Comparison of ENCODE assay signal across 33 cellular contexts in the genomic region with DNA sequence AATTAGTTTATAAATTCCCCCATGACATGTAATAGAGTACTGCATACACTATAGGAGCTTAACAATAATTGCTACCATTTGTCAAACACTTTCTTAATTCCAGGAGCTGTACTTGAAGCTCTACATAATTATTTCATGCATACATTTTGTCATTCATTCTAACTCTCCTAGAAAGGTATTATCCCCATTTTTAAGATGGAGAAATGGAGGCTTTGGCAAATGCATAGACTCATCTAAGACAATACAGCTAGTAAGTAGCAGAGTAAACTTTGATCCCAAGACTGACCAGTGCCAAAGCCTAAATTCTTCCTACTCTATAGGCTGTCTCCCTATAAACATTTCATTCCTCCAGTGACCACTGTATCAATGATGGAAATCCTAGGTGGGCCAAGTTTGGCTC. TPM values are rescaled to one million over a fixed set of nuclear protein-coding genes. Genes with fewer than 3 reads are reported as not detected.
"Had no signal": no experiment of that assay in that cellular context is flagged by ENCODE, and none has a peak within 500 bp of the region (broad histone marks: within the 10 kb centered on the region; RNA-seq: fewer than 3 reads in every experiment).

No MANE protein-coding gene starts in this region.

- H3K9me3 ChIP-seq: esophagus muscularis mucosa, gastrocnemius medialis had no signal

- H3K36me3 ChIP-seq: brain microvascular endothelial cell, esophagus muscularis mucosa, gastrocnemius medialis had no signal

- H3K36me3 Mint-ChIP-seq: activated CD4-positive, alpha-beta memory T cell treated with anti-CD3 and anti-CD28 coated beads for 36 hours; activated naive CD4-positive, alpha-beta T cell treated with anti-CD3 and anti-CD28 coated beads, Interleukin-2, amount 10 ng/mL, durations not matched to agents 7 days and 5 days; activated naive CD8-positive, alpha-beta T cell had no signal

- H3K4me1 ChIP-seq: gastrocnemius medialis had no signal

- H3K4me3 Mint-ChIP-seq: activated CD4-positive, alpha-beta memory T cell treated with anti-CD3 and anti-CD28 coated beads for 36 hours; activated CD4-positive, alpha-beta T cell treated with anti-CD3 and anti-CD28 coated beads for 36 hours; activated CD4-positive, alpha-beta T cell treated with anti-CD3 and anti-CD28 coated beads, Interleukin-2, amount 10 ng/mL, durations not matched to agents 24 days and 14 days; activated CD8-positive, alpha-beta T cell treated with anti-CD3 and anti-CD28 coated beads, Interleukin-2, amount 10 ng/mL, durations not matched to agents 7 days and 5 days; activated naive CD4-positive, alpha-beta T cell treated with anti-CD3 and anti-CD28 coated beads, Interleukin-2, amount 10 ng/mL, durations not matched to agents 7 days and 5 days; activated naive CD8-positive, alpha-beta T cell; activated T-cell treated with anti-CD3 and anti-CD28 coated beads, Interleukin-2, amount 50 U/mL, for 24 hours; activated T-helper 1 cell treated with anti-CD3 and anti-CD28 coated beads, Interleukin-12 subunit alpha, Interleukin-12 subunit beta, Interleukin-2, Interleukin-4 antibody, amounts not matched to agents 30 ng/mL and 10 ng/mL and 1 ng/mL, durations not matched to agents 14 hours and 24 hours and 36 hours; effector memory CD8-positive, alpha-beta T cell had no signal

- H3K27ac Mint-ChIP-seq: activated CD4-positive, alpha-beta memory T cell treated with anti-CD3 and anti-CD28 coated beads for 36 hours; activated CD4-positive, alpha-beta T cell treated with anti-CD3 and anti-CD28 coated beads for 36 hours; activated CD4-positive, alpha-beta T cell treated with anti-CD3 and anti-CD28 coated beads, Interleukin-2, amount 10 ng/mL, durations not matched to agents 24 days and 14 days; activated CD8-positive, alpha-beta T cell treated with anti-CD3 and anti-CD28 coated beads, Interleukin-2, amount 10 ng/mL, durations not matched to agents 7 days and 5 days; activated naive CD4-positive, alpha-beta T cell treated with anti-CD3 and anti-CD28 coated beads, Interleukin-2, amount 10 ng/mL, durations not matched to agents 7 days and 5 days; activated naive CD8-positive, alpha-beta T cell; activated T-cell treated with anti-CD3 and anti-CD28 coated beads, Interleukin-2, amount 50 U/mL, for 24 hours; activated T-helper 1 cell treated with anti-CD3 and anti-CD28 coated beads, Interleukin-12 subunit alpha, Interleukin-12 subunit beta, Interleukin-2, Interleukin-4 antibody, amounts not matched to agents 30 ng/mL and 10 ng/mL and 1 ng/mL, durations not matched to agents 14 hours and 24 hours and 36 hours; effector memory CD8-positive, alpha-beta T cell had no signal

- H3K9me3 Mint-ChIP-seq: activated CD4-positive, alpha-beta memory T cell treated with anti-CD3 and anti-CD28 coated beads for 36 hours; activated naive CD4-positive, alpha-beta T cell treated with anti-CD3 and anti-CD28 coated beads, Interleukin-2, amount 10 ng/mL, durations not matched to agents 7 days and 5 days; activated T-cell treated with anti-CD3 and anti-CD28 coated beads, Interleukin-2, amount 50 U/mL, for 24 hours; effector memory CD8-positive, alpha-beta T cell had no signal

- H3K27me3 ChIP-seq: brain microvascular endothelial cell, esophagus muscularis mucosa, gastrocnemius medialis had no signal

- H3K4me3 ChIP-seq: esophagus muscularis mucosa, gastrocnemius medialis had no signal

- H3K27me3 Mint-ChIP-seq: activated naive CD8-positive, alpha-beta T cell; activated T-cell treated with anti-CD3 and anti-CD28 coated beads, Interleukin-2, amount 50 U/mL, for 24 hours; effector memory CD8-positive, alpha-beta T cell had no signal

- H3K27ac ChIP-seq: brain microvascular endothelial cell, esophagus muscularis mucosa, foreskin keratinocyte, gastrocnemius medialis had no signal

- DNase-seq: activated CD4-positive, alpha-beta memory T cell treated with anti-CD3 and anti-CD28 coated beads for 36 hours; activated CD4-positive, alpha-beta T cell treated with anti-CD3 and anti-CD28 coated beads for 36 hours; activated CD4-positive, alpha-beta T cell treated with anti-CD3 and anti-CD28 coated beads, Interleukin-2, amount 10 ng/mL, durations not matched to agents 24 days and 14 days; activated CD4-positive, CD25-positive, alpha-beta regulatory T cell; activated CD4-positive, CD25-positive, alpha-beta regulatory T cell treated with anti-CD3 and anti-CD28 coated beads, Interleukin-2, amount 50 U/mL, for 72 hours; activated CD8-positive, alpha-beta memory T cell treated with anti-CD3 and anti-CD28 coated beads, Interleukin-2, amount 50 U/mL, for 48 hours; activated CD8-positive, alpha-beta T cell treated with anti-CD3 and anti-CD28 coated beads, Interleukin-2, amount 10 ng/mL, durations not matched to agents 7 days and 5 days; activated gamma-delta T cell; activated naive CD4-positive, alpha-beta T cell; activated naive CD4-positive, alpha-beta T cell treated with anti-CD3 and anti-CD28 coated beads, Interleukin-2, amount 10 ng/mL, durations not matched to agents 7 days and 5 days; activated T-cell treated with anti-CD3 and anti-CD28 coated beads for 4 hours; activated T-cell treated with anti-CD3 and anti-CD28 coated beads, Interleukin-2, amount 50 U/mL, for 24 hours; amniotic stem cell; anterior cingulate cortex; brain microvascular endothelial cell; cortex of kidney; dermis blood vessel endothelial cell; effector CD4-positive, alpha-beta T cell; effector memory CD8-positive, alpha-beta T cell; erythroblast; foreskin keratinocyte; gastrocnemius medialis; glutamatergic neuron; T-helper 2 cell had no signal

- ATAC-seq: activated CD4-positive, alpha-beta T cell treated with anti-CD3 and anti-CD28 coated beads for 36 hours; activated CD8-positive, alpha-beta T cell treated with anti-CD3 and anti-CD28 coated beads, Interleukin-2, amount 10 ng/mL, durations not matched to agents 7 days and 5 days; effector memory CD8-positive, alpha-beta T cell; foreskin keratinocyte; gastrocnemius medialis had no signal

RNA-seq across cellular contexts. Expression of a gene that starts 42.6 kb away (rescaled TPM):
- total RNA-seq: activated CD4-positive, alpha-beta memory T cell treated with anti-CD3 and anti-CD28 coated beads for 36 hours; activated CD4-positive, alpha-beta T cell treated with anti-CD3 and anti-CD28 coated beads for 36 hours; activated CD4-positive, alpha-beta T cell treated with anti-CD3 and anti-CD28 coated beads, Interleukin-2, amount 10 ng/mL, durations not matched to agents 24 days and 14 days; activated CD8-positive, alpha-beta T cell treated with anti-CD3 and anti-CD28 coated beads, Interleukin-2, amount 10 ng/mL, durations not matched to agents 7 days and 5 days; activated T-helper 1 cell treated with anti-CD3 and anti-CD28 coated beads, Interleukin-12 subunit alpha, Interleukin-12 subunit beta, Interleukin-2, Interleukin-4 antibody, amounts not matched to agents 30 ng/mL and 10 ng/mL and 1 ng/mL, durations not matched to agents 14 hours and 24 hours and 36 hours; astrocyte; bronchial epithelial cell; cardiac septum; chondrocyte; dermis blood vessel endothelial cell; esophagus muscularis mucosa; foreskin keratinocyte; gastrocnemius medialis; T-helper 1 cell treated with Interleukin-12 subunit alpha and Interleukin-12 subunit beta and Interleukin-4 antibody, amounts not matched to agents 30 ng/mL and 1 ng/mL, for 36 hours had no signal
- polyA plus RNA-seq: adipose tissue, foreskin keratinocyte had no signal
